In the genomic region with DNA sequence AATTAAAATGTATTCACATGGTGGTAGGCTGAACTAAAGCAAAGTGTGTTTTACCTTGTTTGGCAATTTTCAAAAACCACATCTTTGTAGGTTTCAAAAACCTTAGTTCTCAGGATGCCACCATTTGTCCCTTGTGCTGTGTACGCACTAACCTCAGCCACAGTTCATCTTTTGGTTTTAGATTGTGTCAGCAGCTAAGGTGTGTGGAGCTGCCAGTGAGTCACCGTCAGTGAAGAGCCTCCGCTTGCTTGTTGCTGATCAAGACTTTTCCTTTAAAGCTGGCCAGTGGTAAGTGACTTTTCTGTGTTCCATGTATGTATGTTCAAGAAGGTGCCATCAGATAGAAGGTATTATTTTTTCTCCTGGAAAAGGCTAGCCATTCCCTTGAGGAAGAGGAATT, we compare ENCODE assay signal across 8 cellular contexts. TPM values are rescaled to one million over a fixed set of nuclear protein-coding genes. Genes with fewer than 3 reads are reported as not detected.
DNase-seq lines count a peak whose midpoint lies in the region; ATAC-seq and TF ChIP-seq lines count a peak whose summit lies in the region.

No MANE protein-coding gene starts in this region.

- H3K9me3 ChIP-seq in PC-9 (ENCODE audit: insufficient read depth, low read depth), result no peaks in the 10 kb centered on the region

- peak; percentile 38 to 41 for DNase-seq in activated T-helper 1 cell treated with anti-CD3 and anti-CD28 coated beads, Interleukin-2, amount 50 U/mL, for 16 hours (ENCODE audit: low read depth in 1 of 2, low spot score in 1 of 2)
- peak; percentile 79 for DNase-seq in stimulated activated CD4-positive, alpha-beta T cell treated with anti-CD3 and anti-CD28 coated beads, Interleukin-15, amount 100 ng/mL, for 24 hours
- DNase-seq in amniotic stem cell (lab: John Stamatoyannopoulos, UW) (no peak), nucleus accumbens (lab: John Stamatoyannopoulos, UW) (no peak), NCI-H146 (lab: John Stamatoyannopoulos, UW) (no peak), PC-9 (no peak)

- H3K4me3 ChIP-seq in PC-9, result no peak overlapping the region

- CTCF ChIA-PET in PC-9 (lab: Charles Lee), result no interaction called here

- peak; percentile 87 for ATAC-seq in GM18870 (IDR thresholded peaks at IDR 0.05; ENCODE audit: unreplicated experiment)
- peak; percentile 63 for ATAC-seq in HG03342 (IDR thresholded peaks at IDR 0.05; ENCODE audit: unreplicated experiment)

- TF ChIP-seq CTCF in PC-9 (conservative IDR thresholded peaks at IDR 0.05), result no peak

- POLR2A ChIA-PET in PC-9 (lab: Charles Lee; ENCODE audit: unreplicated experiment), result no interaction called here

- BruUV-seq in PC-9 (replicated peaks; lab: Mats Ljungman, UMichigan), result no TSS peak

- H2AFZ ChIP-seq in PC-9, result no peak overlapping the region

- no peaks in the 10 kb centered on the region for H3K79me2 ChIP-seq in PC-9 (ENCODE audit: low read depth)

- no peaks in the 10 kb centered on the region for H3K27me3 ChIP-seq in PC-9 (ENCODE audit: insufficient read depth, low read depth)

- no peaks in the 10 kb centered on the region for H3F3A ChIP-seq in PC-9 (ENCODE audit: insufficient read depth, low read depth)

- H3K27ac ChIP-seq in PC-9, result no peak overlapping the region

- no peaks in the 10 kb centered on the region for H3K4me1 ChIP-seq in PC-9 (replicated peaks; ENCODE audit: insufficient read depth)

- peaks cover 4% of the 10 kb centered on the region; the same call in 1 of the 2 replicates for H4K20me1 ChIP-seq in PC-9 (ENCODE audit: insufficient read depth)

- no peak overlapping the region for H3K4me2 ChIP-seq in PC-9

- no peaks in the 10 kb centered on the region for H3K9me2 ChIP-seq in PC-9 (ENCODE audit: insufficient read depth)

- intact Hi-C loops in PC-9 (cut with micrococcal nuclease; ENCODE audit: unreplicated experiment), result no loop called here

- H3K36me3 ChIP-seq in PC-9 (ENCODE audit: low read depth), result no peaks in the 10 kb centered on the region

RNA-seq across cellular contexts. Expression of gene OXNAD1, which starts 21.1 kb away (rescaled TPM):
- total RNA-seq in PC-9 (2021), result 15.7 and 18.5 TPM in 2 replicates

RNA-seq across cellular contexts. Expression of gene DPH3, which starts 21.4 kb away (rescaled TPM):
- total RNA-seq in PC-9 (2021), result 12.1 and 16.2 TPM in 2 replicates

Comparison
In these comparisons a context has a peak if more than half of its experiments do, and no peak if none do; other contexts are left out.
1. DNase-seq: peak in activated T-helper 1 cell treated with anti-CD3 and anti-CD28 coated beads, Interleukin-2, amount 50 U/mL, for 16 hours (2 of 2) and stimulated activated CD4-positive, alpha-beta T cell treated with anti-CD3 and anti-CD28 coated beads, Interleukin-15, amount 100 ng/mL, for 24 hours (single experiment); none in amniotic stem cell (single experiment), nucleus accumbens (0 of 56), NCI-H146 (single experiment) and PC-9 (0 of 2).